Comparison of ENCODE assay signal across 1 cellular context in the genomic region with DNA sequence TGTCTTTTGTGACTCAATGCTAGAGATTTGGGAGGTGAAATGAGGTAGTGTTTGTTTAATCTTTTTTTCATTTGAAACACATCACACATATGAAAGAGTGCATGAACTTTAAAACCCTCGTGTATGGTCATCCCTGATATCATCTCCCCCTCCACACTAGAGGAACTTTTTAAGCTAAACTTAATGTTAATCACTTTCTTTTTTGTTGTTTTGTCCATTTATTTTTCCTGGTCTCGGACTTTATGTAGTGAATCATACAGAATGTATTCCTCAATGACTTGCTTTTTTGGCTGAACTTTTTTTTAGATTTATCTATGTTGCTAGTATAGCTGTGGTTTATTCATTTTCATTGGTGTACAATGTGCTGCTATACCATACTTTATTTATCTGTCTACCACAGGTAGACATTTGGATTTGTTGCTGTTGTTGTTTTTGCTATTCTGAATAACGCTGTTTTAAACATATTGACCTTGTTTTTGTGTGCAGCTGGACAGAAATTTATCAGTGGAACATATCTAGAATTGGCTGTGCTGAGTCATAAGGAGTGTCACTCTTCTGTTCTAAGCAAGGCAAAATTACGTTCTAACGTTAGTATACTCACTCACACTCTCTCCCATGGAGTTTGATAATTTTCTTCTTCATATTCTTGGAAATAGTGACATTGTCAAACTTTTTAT.
TF ChIP-seq lines count a peak whose summit lies in the region.

No MANE protein-coding gene starts in this region.

TF ChIP-seq in SK-N-SH treated with all-trans-retinoic acid at 6 μM for 48 hours, 23 proteins besides CTCF, POLR2A, EP300 and RAD21 (continued from another document):
- TF ChIP-seq TOX (CRISPR knock-in tag; IDR thresholded peaks at IDR 0.05; ENCODE audit: borderline replicate concordance) = no peak
- TF ChIP-seq, protein P1, sequence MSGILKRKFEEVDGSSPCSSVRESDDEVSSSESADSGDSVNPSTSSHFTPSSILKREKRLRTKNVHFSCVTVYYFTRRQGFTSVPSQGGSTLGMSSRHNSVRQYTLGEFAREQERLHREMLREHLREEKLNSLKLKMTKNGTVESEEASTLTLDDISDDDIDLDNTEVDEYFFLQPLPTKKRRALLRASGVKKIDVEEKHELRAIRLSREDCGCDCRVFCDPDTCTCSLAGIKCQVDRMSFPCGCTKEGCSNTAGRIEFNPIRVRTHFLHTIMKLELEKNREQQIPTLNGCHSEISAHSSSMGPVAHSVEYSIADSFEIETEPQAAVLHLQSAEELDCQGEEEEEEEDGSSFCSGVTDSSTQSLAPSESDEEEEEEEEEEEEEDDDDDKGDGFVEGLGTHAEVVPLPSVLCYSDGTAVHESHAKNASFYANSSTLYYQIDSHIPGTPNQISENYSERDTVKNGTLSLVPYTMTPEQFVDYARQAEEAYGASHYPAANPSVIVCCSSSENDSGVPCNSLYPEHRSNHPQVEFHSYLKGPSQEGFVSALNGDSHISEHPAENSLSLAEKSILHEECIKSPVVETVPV (CRISPR knock-in tag; IDR thresholded peaks at IDR 0.05) = no peak
- TF ChIP-seq BACH2 (CRISPR knock-in tag; IDR thresholded peaks at IDR 0.05; ENCODE audit: borderline replicate concordance) = no peak
- TF ChIP-seq, protein P2, sequence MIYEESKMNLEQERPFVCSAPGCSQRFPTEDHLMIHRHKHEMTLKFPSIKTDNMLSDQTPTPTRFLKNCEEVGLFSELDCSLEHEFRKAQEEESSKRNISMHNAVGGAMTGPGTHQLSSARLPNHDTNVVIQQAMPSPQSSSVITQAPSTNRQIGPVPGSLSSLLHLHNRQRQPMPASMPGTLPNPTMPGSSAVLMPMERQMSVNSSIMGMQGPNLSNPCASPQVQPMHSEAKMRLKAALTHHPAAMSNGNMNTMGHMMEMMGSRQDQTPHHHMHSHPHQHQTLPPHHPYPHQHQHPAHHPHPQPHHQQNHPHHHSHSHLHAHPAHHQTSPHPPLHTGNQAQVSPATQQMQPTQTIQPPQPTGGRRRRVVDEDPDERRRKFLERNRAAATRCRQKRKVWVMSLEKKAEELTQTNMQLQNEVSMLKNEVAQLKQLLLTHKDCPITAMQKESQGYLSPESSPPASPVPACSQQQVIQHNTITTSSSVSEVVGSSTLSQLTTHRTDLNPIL (CRISPR knock-in tag; IDR thresholded peaks at IDR 0.05; ENCODE audit: low read depth) = no peak
- no peak for TF ChIP-seq OSR1 (CRISPR knock-in tag; IDR thresholded peaks at IDR 0.05)
